ENCODE assay signal across 13 cellular contexts in the genomic region with DNA sequence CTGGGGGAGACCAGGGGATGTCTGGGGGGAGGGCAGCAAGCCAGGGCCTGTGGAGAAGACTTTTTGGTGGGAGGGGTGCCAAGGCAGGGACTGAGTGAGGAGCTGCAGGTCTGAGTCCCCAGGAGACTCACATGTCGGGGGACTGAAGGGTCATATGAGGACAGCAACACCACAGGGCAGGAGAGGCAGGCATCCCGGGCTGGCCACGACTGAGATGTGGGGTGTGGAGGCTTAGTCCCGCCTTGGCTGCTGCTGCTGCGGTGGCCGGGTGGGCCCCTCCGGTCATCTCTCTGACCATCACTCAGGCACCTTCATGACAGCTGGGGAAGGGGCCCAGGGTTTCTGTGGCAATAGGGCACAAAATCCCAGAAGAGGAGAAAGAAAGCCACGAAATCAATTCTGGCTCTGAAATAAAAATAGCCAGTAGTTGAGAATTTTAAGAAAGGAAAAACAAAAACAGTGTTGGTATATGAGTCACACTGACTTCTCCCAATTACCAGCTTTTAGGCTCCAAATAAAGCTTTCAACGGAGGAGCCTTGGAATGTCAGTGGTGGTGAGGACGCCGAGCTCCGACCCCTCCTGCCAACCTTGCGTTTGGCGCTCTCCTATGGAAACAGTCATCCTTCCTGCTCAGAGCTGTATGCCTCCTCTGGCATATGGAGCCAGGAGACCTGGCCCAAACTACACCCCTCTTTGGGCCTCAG. TPM values are rescaled to one million over a fixed set of nuclear protein-coding genes. Genes with fewer than 3 reads are reported as not detected.
DNase-seq lines count a peak whose midpoint lies in the region; ATAC-seq and TF ChIP-seq lines count a peak whose summit lies in the region.
"Had no signal": no experiment of that assay in that cellular context is flagged by ENCODE, and none has a peak within 500 bp of the region (broad histone marks: within the 10 kb centered on the region; RNA-seq: fewer than 3 reads in every experiment).

No MANE protein-coding gene starts in this region.

- no peak overlapping the region for H3K9ac ChIP-seq in subcutaneous abdominal adipose tissue (ENCODE audit: low read length in 5 of 5)

- TF ChIP-seq CTCF in left ventricle myocardium inferior (IDR thresholded peaks at IDR 0.05; ENCODE audit: borderline replicate concordance), result no peak

- H3K27ac ChIP-seq in adipose tissue (ENCODE audit: low read depth, low read length), result peak overlapping the region; percentile 47
- peak overlapping the region; percentile 30 for H3K27ac ChIP-seq in left ventricle myocardium inferior (replicated peaks)
- H3K27ac ChIP-seq in subcutaneous abdominal adipose tissue (ENCODE audit: low read depth, low read length), result peak overlapping the region; percentile 39

- ATAC-seq in HG03521 (IDR thresholded peaks at IDR 0.05; ENCODE audit: unreplicated experiment), result no peak
- ATAC-seq: activated naive CD4-positive, alpha-beta T cell treated with anti-CD3 and anti-CD28 coated beads, Interleukin-2, amount 50 U/mL, for 72 hours had no signal

- intact Hi-C loops in left ventricle myocardium inferior (cut with micrococcal nuclease), result no loop called here

- 47 to 63% (median 60%) methylated on average over 14 of the region's 14 CpGs for WGBS in adipose tissue, 3 donors

- peaks cover 44% of the 10 kb centered on the region for H3K4me1 ChIP-seq in left ventricle myocardium inferior
- peaks cover 8 to 51% (median 37%) of the 10 kb centered on the region in 5 donors for H3K4me1 ChIP-seq in subcutaneous abdominal adipose tissue (ENCODE audit: control insufficient read depth in 5 of 5, insufficient read depth in 5 of 5, low read length in 5 of 5)

- H3K36me3 ChIP-seq in left ventricle myocardium inferior, result no peaks in the 10 kb centered on the region
- no peaks in the 10 kb centered on the region for H3K36me3 ChIP-seq in subcutaneous abdominal adipose tissue (ENCODE audit: control insufficient read depth in 5 of 5, insufficient read depth in 5 of 5, low read length in 5 of 5)

- H3K9me3 ChIP-seq in left ventricle myocardium inferior (replicated peaks) (no peaks in the 10 kb centered on the region), subcutaneous abdominal adipose tissue (ENCODE audit: control insufficient read depth in 5 of 5, low read length in 5 of 5) (no peaks in the 10 kb centered on the region)

- H3K4me3 ChIP-seq in left ventricle myocardium inferior (no peak overlapping the region), subcutaneous abdominal adipose tissue (ENCODE audit: low read depth in 1 of 5, low read length in 5 of 5) (no peak overlapping the region)

- DNase-seq in GM04504 (ENCODE audit: low read depth), result peak; percentile 73
- DNase-seq in left ventricle myocardium inferior, result no peak
- no peak for DNase-seq in NCI-H187 (lab: John Stamatoyannopoulos, UW)
- DNase-seq in stimulated activated CD4-positive, alpha-beta T cell treated with anti-CD3 and anti-CD28 coated beads, Interleukin-4, amount 100 ng/mL, for 24 hours, result no peak
- no peak for DNase-seq in NK-92 treated with Interleukin-12 subunit alpha and Interleukin-12 subunit beta, amount 100 ng/mL, for 24 hours (lab: John Stamatoyannopoulos, UW)
- DNase-seq: activated CD4-positive, alpha-beta T cell treated with anti-CD3 and anti-CD28 coated beads, Interleukin-2, amount 50 U/mL, for 1 hour; NCI-H1092 treated with DMSO at 0.1 percent for 48 hours; NCI-H526; small intestine had no signal

- H3K27me3 ChIP-seq in left ventricle myocardium inferior (ENCODE audit: low read depth) (no peaks in the 10 kb centered on the region), subcutaneous abdominal adipose tissue (ENCODE audit: control insufficient read depth in 5 of 5, insufficient read depth in 4 of 5, low read length in 5 of 5) (peaks cover 0 to 1% (median 0%) of the 10 kb centered on the region in 5 donors)

RNA-seq across cellular contexts. Expression of gene ITGA11, which starts 52.9 kb away (rescaled TPM):
- polyA plus RNA-seq in adipose tissue, result 1 to 10 TPM in 1 of 3 donors, under 1 TPM in 2; 0.44 to 5.1 (median 0.56) TPM
- total RNA-seq in left ventricle myocardium inferior, result 31.4 TPM
